Comparison of ENCODE assay signal across 11 cellular contexts in genomic region chr3:142576792-142577191, GRCh38. TPM values are rescaled to one million over a fixed set of nuclear protein-coding genes. Genes with fewer than 3 reads are reported as not detected.
DNase-seq lines count a peak whose midpoint lies in the region; ATAC-seq and TF ChIP-seq lines count a peak whose summit lies in the region.
"Had no signal": no experiment of that assay in that cellular context is flagged by ENCODE, and none has a peak within 500 bp of the region (broad histone marks: within the 10 kb centered on the region; RNA-seq: fewer than 3 reads in every experiment).

No MANE protein-coding gene starts in this region.

- H2AFZ ChIP-seq in DND-41 (ENCODE audit: low read depth, low read length) (no peak overlapping the region), Loucy (ENCODE audit: low read length) (no peak overlapping the region)

- H4K20me1 ChIP-seq in DND-41 (ENCODE audit: insufficient read depth, low read length) (peaks cover 3% of the 10 kb centered on the region; the same call in 1 of the 2 replicates), Loucy (ENCODE audit: insufficient read depth, low read length, poor library complexity, severe bottlenecking) (peaks cover 20% of the 10 kb centered on the region)

- DNase-seq in DND-41 (no peak), adipocyte (ENCODE audit: low read depth) (no peak), GM10266 (ENCODE audit: extremely low spot score) (no peak), medulla oblongata (ENCODE audit: extremely low spot score) (no peak), T1000 (lab: John Stamatoyannopoulos, UW) (no peak), GM19238 (ENCODE audit: insufficient read length, low spot score) (no peak)
- DNase-seq in natural killer cell treated with Interleukin-12 subunit alpha and Interleukin-12 subunit beta and Interleukin-15 and Interleukin-18, amount 100 ng/mL, for 72 hours (ENCODE audit: low spot score): no peak
- DNase-seq: effector CD8-positive, alpha-beta T cell; hypothalamus; NCI-H2081 had no signal

- peaks cover 13% of the 10 kb centered on the region for H3K36me3 Mint-ChIP-seq in natural killer cell treated with Interleukin-12 subunit alpha and Interleukin-12 subunit beta and Interleukin-15 and Interleukin-18, amount 100 ng/mL, for 72 hours

- H3K79me2 ChIP-seq in DND-41 (ENCODE audit: insufficient read depth, low read length) (peaks cover 69% of the 10 kb centered on the region), Loucy (ENCODE audit: insufficient read depth, low read length) (peaks cover 56% of the 10 kb centered on the region)

- no peaks in the 10 kb centered on the region for H3K9me3 Mint-ChIP-seq in natural killer cell treated with Interleukin-12 subunit alpha and Interleukin-12 subunit beta and Interleukin-15 and Interleukin-18, amount 100 ng/mL, for 72 hours

- H3K27me3 ChIP-seq in DND-41 (ENCODE audit: insufficient read depth, low read length, poor library complexity) (no peaks in the 10 kb centered on the region), Loucy (ENCODE audit: insufficient read depth, low read length, poor library complexity, severe bottlenecking) (no peaks in the 10 kb centered on the region), adipocyte (replicated peaks; ENCODE audit: control insufficient read depth, insufficient read depth, low read length) (no peaks in the 10 kb centered on the region)

- H3K9me3 ChIP-seq in DND-41 (ENCODE audit: insufficient read depth, low read length, severe bottlenecking) (no peaks in the 10 kb centered on the region), Loucy (ENCODE audit: insufficient read depth, low read depth, low read length) (no peaks in the 10 kb centered on the region), adipocyte (ENCODE audit: control insufficient read depth, low read length) (no peaks in the 10 kb centered on the region)

- no peaks in the 10 kb centered on the region for H3K9me2 ChIP-seq in Loucy (replicated peaks; ENCODE audit: low read depth, low read length)

- H3K4me1 ChIP-seq in DND-41 (ENCODE audit: insufficient read depth, low read length): peaks cover 43% of the 10 kb centered on the region
- H3K4me1 ChIP-seq in Loucy (ENCODE audit: insufficient read depth, low read length, poor library complexity, severe bottlenecking): peaks cover 35% of the 10 kb centered on the region
- peaks cover 30% of the 10 kb centered on the region for H3K4me1 ChIP-seq in adipocyte (ENCODE audit: control insufficient read depth, insufficient read depth, low read length)

- no peaks in the 10 kb centered on the region for H3F3A ChIP-seq in Loucy (ENCODE audit: low read depth)

- H3K36me3 ChIP-seq in DND-41 (ENCODE audit: insufficient read depth, low read length) (peaks cover 10% of the 10 kb centered on the region), Loucy (ENCODE audit: insufficient read depth, low read length) (no peaks in the 10 kb centered on the region), adipocyte (ENCODE audit: control insufficient read depth, insufficient read depth, low read length, severe bottlenecking) (no peaks in the 10 kb centered on the region)

- H3K9ac ChIP-seq in DND-41 (ENCODE audit: low read depth, low read length) (peak overlapping the region; percentile 76), Loucy (ENCODE audit: low read depth, low read length, poor library complexity, severe bottlenecking) (peak overlapping the region; percentile 96), adipocyte (ENCODE audit: low read length) (no peak overlapping the region)

- no peak for ATAC-seq in DND-41 (ENCODE audit: insufficient read depth, low read depth)
- ATAC-seq in natural killer cell treated with Interleukin-12 subunit alpha and Interleukin-12 subunit beta and Interleukin-15 and Interleukin-18, amount 100 ng/mL, for 72 hours: no peak

- H3K4me3 ChIP-seq in DND-41 (ENCODE audit: low read depth in 1 of 2, low read length in 2 of 2): peak overlapping the region in 1 of 2 experiments; percentile 93; a peak in 1 of 4 replicates
- H3K4me3 ChIP-seq in Loucy (ENCODE audit: low read length, poor library complexity, severe bottlenecking): peak overlapping the region; percentile 95
- peak overlapping the region; percentile 97 for H3K4me3 ChIP-seq in adipocyte (ENCODE audit: low read length)

- TF ChIP-seq CTCF in DND-41 (IDR thresholded peaks at IDR 0.05; ENCODE audit: borderline replicate concordance, extremely low read depth, low read length, poor library complexity, severe bottlenecking) (no peak), Loucy (conservative IDR thresholded peaks at IDR 0.05; ENCODE audit: low read length) (no peak), GM10266 (IDR thresholded peaks at IDR 0.05; ENCODE audit: control insufficient read depth, insufficient read depth, low read depth, missing control alignments) (no peak)

- H3K27me3 Mint-ChIP-seq in natural killer cell treated with Interleukin-12 subunit alpha and Interleukin-12 subunit beta and Interleukin-15 and Interleukin-18, amount 100 ng/mL, for 72 hours: no peaks in the 10 kb centered on the region

- peak overlapping the region; percentile 94 for H3K4me3 Mint-ChIP-seq in natural killer cell treated with Interleukin-12 subunit alpha and Interleukin-12 subunit beta and Interleukin-15 and Interleukin-18, amount 100 ng/mL, for 72 hours

- H3K27ac ChIP-seq in DND-41 (ENCODE audit: low read length): peak overlapping the region; percentile 89; the same call in 1 of the 2 replicates

- H3K4me2 ChIP-seq in DND-41 (ENCODE audit: insufficient read depth, low read length) (peak overlapping the region; percentile 87), Loucy (ENCODE audit: low read depth, low read length, poor library complexity, severe bottlenecking) (peak overlapping the region; percentile 99)

- peaks cover 34 to 50% of the 10 kb centered on the region in 2 donors for H3K4me1 Mint-ChIP-seq in natural killer cell treated with Interleukin-12 subunit alpha and Interleukin-12 subunit beta and Interleukin-15 and Interleukin-18, amount 100 ng/mL, for 72 hours (ENCODE audit: low read depth in 2 of 2)

- peak overlapping the region; percentile 92 to 99 for H3K27ac Mint-ChIP-seq in natural killer cell treated with Interleukin-12 subunit alpha and Interleukin-12 subunit beta and Interleukin-15 and Interleukin-18, amount 100 ng/mL, for 72 hours

RNA-seq across cellular contexts. Expression of gene ATR, which starts 1.7 kb away (rescaled TPM):
- total RNA-seq in natural killer cell treated with Interleukin-12 subunit alpha and Interleukin-12 subunit beta and Interleukin-15 and Interleukin-18, amount 100 ng/mL, for 72 hours: 10 to 100 TPM; 45.8 to 65.5 TPM

RNA-seq across cellular contexts. Expression of gene PLS1, which starts 19.4 kb away (rescaled TPM):
- total RNA-seq in natural killer cell treated with Interleukin-12 subunit alpha and Interleukin-12 subunit beta and Interleukin-15 and Interleukin-18, amount 100 ng/mL, for 72 hours: 1 to 10 TPM; 4.0 to 5.5 TPM
